34 cellular contexts compared by ENCODE assay signal in the genomic region with DNA sequence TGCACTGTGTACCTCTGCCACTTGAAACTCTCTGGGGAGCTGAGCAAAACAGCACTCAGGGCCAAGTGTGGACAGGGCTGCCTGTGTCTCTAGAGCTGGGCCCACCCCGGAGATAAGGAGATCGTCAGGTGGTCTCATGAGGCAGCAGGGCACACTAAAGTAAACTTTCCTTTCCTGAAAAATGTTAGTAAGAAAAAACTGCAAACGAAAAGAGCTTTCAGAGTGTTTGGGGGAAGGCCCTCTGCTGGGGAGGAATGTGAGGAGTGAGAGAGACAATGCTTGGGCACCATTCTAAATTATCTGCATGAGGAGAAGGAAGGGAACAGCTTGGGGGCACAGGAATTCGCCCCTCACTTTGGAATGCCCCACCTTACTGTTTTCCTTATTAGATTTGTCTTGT.
DNase-seq lines count a peak whose midpoint lies in the region; ATAC-seq and TF ChIP-seq lines count a peak whose summit lies in the region.
"Had no signal": no experiment of that assay in that cellular context is flagged by ENCODE, and none has a peak within 500 bp of the region (broad histone marks: within the 10 kb centered on the region; RNA-seq: fewer than 3 reads in every experiment).

No MANE protein-coding gene starts in this region.

- DNase-seq in ELF-1 (ENCODE audit: low read depth, low spot score) (peak; percentile 35), IMR-90 (no peak), choroid plexus epithelial cell (ENCODE audit: low read depth) (no peak), osteocyte (ENCODE audit: extremely low spot score, unreplicated experiment) (no peak), NCI-H2196 treated with DMSO at 0.1 percent for 48 hours (lab: John Stamatoyannopoulos, UW; ENCODE audit: unreplicated experiment) (no peak), nucleus accumbens (lab: John Stamatoyannopoulos, UW) (no peak)
- DNase-seq in activated naive CD4-positive, alpha-beta T cell treated with anti-CD3 and anti-CD28 coated beads, Interleukin-2, amount 50 U/mL, for 72 hours (ENCODE audit: low spot score in 2 of 2) = no peak
- DNase-seq: activated CD4-positive, alpha-beta memory T cell treated with anti-CD3 and anti-CD28 coated beads for 36 hours; activated CD4-positive, CD25-positive, alpha-beta regulatory T cell treated with anti-CD3 and anti-CD28 coated beads, Interleukin-2, amount 50 U/mL, for 72 hours; activated naive CD4-positive, alpha-beta T cell treated with Interleukin-2 at 50 U/mL for 16 hours; amniotic stem cell; brain microvascular endothelial cell; COR-L47; DMS53; immature natural killer cell; KBM-7; left cardiac atrium; MG63; NCI-H1105 treated with DMSO at 0.1 percent for 48 hours; NCI-H2029; NCI-H524 treated with DMSO at 0.1 percent for 48 hours; SHP77; small intestine; stimulated activated naive CD8-positive, alpha-beta T cell treated with anti-CD3 and anti-CD28 coated beads, Interleukin-15, amount 100 ng/mL, for 72 hours; T-helper 2 cell; uterus had no signal

- H3K79me1 ChIP-seq in IMR-90 (ENCODE audit: low read depth in 1 of 2, low read length in 2 of 2) = no peaks in the 10 kb centered on the region

- dilution Hi-C loops in IMR-90 (cut with HindIII; ENCODE audit: low sequenced_read_pairs, unreplicated experiment) = no loop called here

- H4K91ac ChIP-seq in IMR-90 (ENCODE audit: insufficient read depth, low read depth, low read length) = no peak overlapping the region

- no peak overlapping the region for H3K23ac ChIP-seq in IMR-90 (ENCODE audit: low read depth, low read length)

- no peak overlapping the region for H4K8ac ChIP-seq in IMR-90 (ENCODE audit: low read depth in 2 of 2, low read length in 2 of 2)

- no peaks in the 10 kb centered on the region for H3K9me3 ChIP-seq in IMR-90 (ENCODE audit: control insufficient read depth, insufficient read depth, low read length)
- H3K9me3 ChIP-seq: BLaER1, gastroesophageal sphincter, MG63, right atrium auricular region, thoracic aorta, uterus had no signal

- H2BK120ac ChIP-seq in IMR-90 (ENCODE audit: low read depth, low read length) = no peak overlapping the region

- H2BK15ac ChIP-seq in IMR-90 (ENCODE audit: low read depth, low read length) = no peak overlapping the region

- in situ Hi-C loops in IMR-90 (cut with MboI; ENCODE audit: low sequenced_read_pairs) = no loop called here

- no peak overlapping the region for H2AK5ac ChIP-seq in IMR-90 (ENCODE audit: low read depth, low read length)

- no peaks in the 10 kb centered on the region for H4K20me1 ChIP-seq in IMR-90 (ENCODE audit: insufficient read depth, low read length)
- H4K20me1 ChIP-seq: BLaER1 had no signal

- no peak overlapping the region for H3K56ac ChIP-seq in IMR-90 (ENCODE audit: extremely low read depth, insufficient read depth, low read length)

- H3K9me3 Mint-ChIP-seq in osteocyte (ENCODE audit: unreplicated experiment) = no peaks in the 10 kb centered on the region
- no peaks in the 10 kb centered on the region for H3K9me3 Mint-ChIP-seq in activated naive CD4-positive, alpha-beta T cell treated with anti-CD3 and anti-CD28 coated beads, Interleukin-2, amount 50 U/mL, for 72 hours
- H3K9me3 Mint-ChIP-seq: activated CD4-positive, alpha-beta memory T cell treated with anti-CD3 and anti-CD28 coated beads for 36 hours; immature natural killer cell; memory B cell; neural crest cell; stimulated activated naive CD8-positive, alpha-beta T cell treated with anti-CD3 and anti-CD28 coated beads, Interleukin-15, amount 100 ng/mL, for 72 hours had no signal

- no peak overlapping the region for H3K14ac ChIP-seq in IMR-90 (replicated peaks; ENCODE audit: low read depth, low read length)

- peaks cover 7% of the 10 kb centered on the region for H3K36me3 Mint-ChIP-seq in osteocyte (ENCODE audit: unreplicated experiment)
- H3K36me3 Mint-ChIP-seq in activated naive CD4-positive, alpha-beta T cell treated with anti-CD3 and anti-CD28 coated beads, Interleukin-2, amount 50 U/mL, for 72 hours = no peaks in the 10 kb centered on the region
- H3K36me3 Mint-ChIP-seq: activated CD4-positive, alpha-beta memory T cell treated with anti-CD3 and anti-CD28 coated beads for 36 hours; memory B cell had no signal

- H3K9ac ChIP-seq in IMR-90 (ENCODE audit: low read depth, low read length) = no peak overlapping the region
- H3K9ac ChIP-seq: BLaER1 had no signal

- no peak overlapping the region for H3K18ac ChIP-seq in IMR-90 (ENCODE audit: low read depth, low read length)

- no peak for TF ChIP-seq RAD21 in IMR-90 (IDR thresholded peaks at IDR 0.05; ENCODE audit: low read length)

- H3K27ac Mint-ChIP-seq in osteocyte (ENCODE audit: unreplicated experiment) = no peak overlapping the region
- H3K27ac Mint-ChIP-seq in activated naive CD4-positive, alpha-beta T cell treated with anti-CD3 and anti-CD28 coated beads, Interleukin-2, amount 50 U/mL, for 72 hours = no peak overlapping the region
- H3K27ac Mint-ChIP-seq: activated CD4-positive, alpha-beta memory T cell treated with anti-CD3 and anti-CD28 coated beads for 36 hours; immature natural killer cell; memory B cell; stimulated activated naive CD8-positive, alpha-beta T cell treated with anti-CD3 and anti-CD28 coated beads, Interleukin-15, amount 100 ng/mL, for 72 hours had no signal

- TF ChIP-seq CTCF in IMR-90 (conservative IDR thresholded peaks at IDR 0.05; ENCODE audit: low read depth, low read length) (no peak; the same call in 1 of the 2 replicates), choroid plexus epithelial cell (conservative IDR thresholded peaks at IDR 0.05; ENCODE audit: low read depth, low read length) (peak; percentile 36), osteocyte (IDR thresholded peaks at IDR 0.05) (peak; percentile 7)

- no peak overlapping the region for H3K4me2 ChIP-seq in IMR-90 (ENCODE audit: low read depth, low read length)
- H3K4me2 ChIP-seq: BLaER1, hepatocyte had no signal

- no peak overlapping the region for H3K4me3 Mint-ChIP-seq in osteocyte (ENCODE audit: unreplicated experiment)
- H3K4me3 Mint-ChIP-seq: activated CD4-positive, alpha-beta memory T cell treated with anti-CD3 and anti-CD28 coated beads for 36 hours; immature natural killer cell; memory B cell; neural crest cell; stimulated activated naive CD8-positive, alpha-beta T cell treated with anti-CD3 and anti-CD28 coated beads, Interleukin-15, amount 100 ng/mL, for 72 hours had no signal

- H3K9me1 ChIP-seq in IMR-90 (ENCODE audit: insufficient read depth, low read length) = peaks cover 5% of the 10 kb centered on the region

- H3K4me1 ChIP-seq in IMR-90 (ENCODE audit: control insufficient read depth, insufficient read depth, low read length) = no peaks in the 10 kb centered on the region; the same call in 1 of the 2 replicates
- H3K4me1 ChIP-seq: right atrium auricular region, uterus had no signal

- H3K4me1 Mint-ChIP-seq in osteocyte (ENCODE audit: unreplicated experiment) = no peaks in the 10 kb centered on the region
- H3K4me1 Mint-ChIP-seq: stimulated activated naive CD8-positive, alpha-beta T cell treated with anti-CD3 and anti-CD28 coated beads, Interleukin-15, amount 100 ng/mL, for 72 hours had no signal

- CTCF ChIA-PET in IMR-90 (lab: Yijun Ruan, JAX) = no interaction called here

- H2AK9ac ChIP-seq in IMR-90 (replicated peaks; ENCODE audit: low read depth, low read length, poor library complexity) = no peak overlapping the region

- POLR2A ChIA-PET in IMR-90 (lab: Charles Lee; ENCODE audit: unreplicated experiment) = no interaction called here

- TF ChIP-seq POLR2A in IMR-90 (IDR thresholded peaks at IDR 0.05; ENCODE audit: low read depth, low read length) = no peak

- peak; percentile 46 for ATAC-seq in IMR-90 (ENCODE audit: low read depth)
- ATAC-seq in activated naive CD4-positive, alpha-beta T cell treated with anti-CD3 and anti-CD28 coated beads, Interleukin-2, amount 50 U/mL, for 72 hours = no peak
- ATAC-seq: gastroesophageal sphincter; left cardiac atrium; Panc1; stimulated activated naive CD8-positive, alpha-beta T cell treated with anti-CD3 and anti-CD28 coated beads, Interleukin-15, amount 100 ng/mL, for 72 hours had no signal

- 41% methylated on average over 3 of the region's 4 CpGs; no CpG with 5 or more reads in 1 of the 2 experiments for WGBS in IMR-90 (ENCODE audit: extremely low coverage in 2 of 2, insufficient read length in 1 of 2), 2 experiments

- H3K36me3 ChIP-seq in IMR-90 (ENCODE audit: control insufficient read depth, insufficient read depth, low read length) = peaks cover 4% of the 10 kb centered on the region; the same call in 1 of the 2 replicates
- H3K36me3 ChIP-seq: BLaER1, brain microvascular endothelial cell, MG63, right atrium auricular region, thoracic aorta, uterus had no signal

- H2BK5ac ChIP-seq in IMR-90 (ENCODE audit: low read depth, low read length, poor library complexity, severe bottlenecking) = no peak overlapping the region

- H3K27me3 ChIP-seq in IMR-90 (ENCODE audit: control insufficient read depth, insufficient read depth, low read length) = no peaks in the 10 kb centered on the region
- H3K27me3 ChIP-seq: BLaER1, brain microvascular endothelial cell, gastroesophageal sphincter, hepatocyte, MG63, right atrium auricular region, uterus had no signal

- no peak overlapping the region for H2AFZ ChIP-seq in IMR-90 (replicated peaks; ENCODE audit: low read length, poor library complexity)
- H2AFZ ChIP-seq: hepatocyte had no signal

- no peak overlapping the region for H2BK20ac ChIP-seq in IMR-90 (ENCODE audit: low read depth, low read length)

- H3K27ac ChIP-seq in IMR-90 (ENCODE audit: insufficient read depth, low read length) = no peak overlapping the region
- H3K27ac ChIP-seq: BLaER1, brain microvascular endothelial cell, gastroesophageal sphincter, hepatocyte, right atrium auricular region, thoracic aorta, uterus had no signal

- no peak overlapping the region for H3K4me3 ChIP-seq in IMR-90 (ENCODE audit: insufficient read depth, low read depth, low read length)
- no peak overlapping the region for H3K4me3 ChIP-seq in choroid plexus epithelial cell (ENCODE audit: low read depth, low read length)
- H3K4me3 ChIP-seq: BLaER1, gastroesophageal sphincter, hepatocyte, MG63, right atrium auricular region, thoracic aorta, uterus had no signal

- no TSS peak for BruUV-seq in IMR-90 (replicated peaks; lab: Mats Ljungman, UMichigan)

- no peaks in the 10 kb centered on the region for H3K27me3 Mint-ChIP-seq in osteocyte (ENCODE audit: unreplicated experiment)
- H3K27me3 Mint-ChIP-seq: activated CD4-positive, alpha-beta memory T cell treated with anti-CD3 and anti-CD28 coated beads for 36 hours; stimulated activated naive CD8-positive, alpha-beta T cell treated with anti-CD3 and anti-CD28 coated beads, Interleukin-15, amount 100 ng/mL, for 72 hours had no signal

- intact Hi-C loops in IMR-90 (cut with micrococcal nuclease) = loop anchor here (10.0 kb wide), 1 partner anchor 94 kb away; no protein-coding TSS in a partner anchor

- H4K5ac ChIP-seq in IMR-90 (ENCODE audit: low read depth, low read length) = no peak overlapping the region

- no peak overlapping the region for H3K4ac ChIP-seq in IMR-90 (ENCODE audit: low read depth, low read length)

TF ChIP-seq in IMR-90, 13 proteins besides CTCF, POLR2A, EP300 and RAD21 (continues in another document):
- no peak for TF ChIP-seq CHD1 (IDR thresholded peaks at IDR 0.05; ENCODE audit: low read depth, low read length)
